ENCODE assay signal across 8 cellular contexts in genomic region chr10:91162495-91163268, GRCh38. TPM values are rescaled to one million over a fixed set of nuclear protein-coding genes. Genes with fewer than 3 reads are reported as not detected.
DNase-seq lines count a peak whose midpoint lies in the region; ATAC-seq, FAIRE-seq and TF ChIP-seq lines count a peak whose summit lies in the region.

No MANE protein-coding gene starts in this region.

- H3K9me3 ChIP-seq in skeletal muscle satellite cell (replicated peaks; ENCODE audit: low read length): no peaks in the 10 kb centered on the region

- no peak for FAIRE-seq in bronchial epithelial cell (lab: Jason Lieb, UNC)

- peak; percentile 48 for ATAC-seq in GM21786 (IDR thresholded peaks at IDR 0.05; ENCODE audit: unreplicated experiment)

- no peak for TF ChIP-seq CTCF in bronchial epithelial cell (IDR thresholded peaks at IDR 0.05; ENCODE audit: insufficient read depth, low read length, severe bottlenecking)

- peaks cover 15% of the 10 kb centered on the region for H3K4me1 ChIP-seq in skeletal muscle satellite cell (ENCODE audit: control insufficient read depth, insufficient read depth, low read length)

- H3K4me3 ChIP-seq in bronchial epithelial cell (ENCODE audit: low read depth, low read length) (peak overlapping the region; percentile 49), skeletal muscle satellite cell (ENCODE audit: low read length) (peak overlapping the region; percentile 96)

- peak overlapping the region; percentile 94 for H3K9ac ChIP-seq in skeletal muscle satellite cell (ENCODE audit: low read depth, low read length)

- H3K27me3 ChIP-seq in bronchial epithelial cell (ENCODE audit: control insufficient read depth, insufficient read depth, low read length) (peaks cover 2% of the 10 kb centered on the region), skeletal muscle satellite cell (ENCODE audit: control insufficient read depth, insufficient read depth, low read length) (no peaks in the 10 kb centered on the region)

- peak overlapping the region; percentile 99 for H3K4me2 ChIP-seq in skeletal muscle satellite cell (ENCODE audit: low read length)

- DNase-seq in GM04504 (ENCODE audit: low read depth) (peak; percentile 24), Kasumi-1 (lab: John Stamatoyannopoulos, UW) (peak; percentile 23 to 48), bronchial epithelial cell (ENCODE audit: low read depth) (peak; percentile 26), iPS-NIHi11 (ENCODE audit: low spot score) (peak; percentile 76), DMS114 treated with DMSO at 0.1 percent for 48 hours (lab: John Stamatoyannopoulos, UW; ENCODE audit: unreplicated experiment) (no peak)
- DNase-seq in activated CD4-positive, CD25-positive, alpha-beta regulatory T cell (lab: John Stamatoyannopoulos, UW): peak; percentile 51 to 73 (median 61)

- no peaks in the 10 kb centered on the region for H3K36me3 ChIP-seq in bronchial epithelial cell (ENCODE audit: control insufficient read depth, insufficient read depth, low read length)
- H3K36me3 ChIP-seq in skeletal muscle satellite cell (ENCODE audit: insufficient read depth, low read length): no peaks in the 10 kb centered on the region

RNA-seq across cellular contexts. Expression of gene PCGF5, which starts 57.8 kb away (rescaled TPM):
- 29.7 and 31.2 TPM in 2 replicates for total RNA-seq in bronchial epithelial cell
- total RNA-seq in skeletal muscle satellite cell (2012; rRNA removed): 20.1 and 20.3 TPM in 2 replicates
